ENCODE assay signal across 25 cellular contexts in genomic region chr17:74358696-74359095, GRCh38. TPM values are rescaled to one million over a fixed set of nuclear protein-coding genes. Genes with fewer than 3 reads are reported as not detected.
DNase-seq lines count a peak whose midpoint lies in the region; ATAC-seq, FAIRE-seq and TF ChIP-seq lines count a peak whose summit lies in the region.
"Had no signal": no experiment of that assay in that cellular context is flagged by ENCODE, and none has a peak within 500 bp of the region (broad histone marks: within the 10 kb centered on the region; RNA-seq: fewer than 3 reads in every experiment).

No MANE protein-coding gene starts in this region.

- no peak for TF ChIP-seq RAD21 in K562 (CRISPR knock-in tag; conservative IDR thresholded peaks at IDR 0.05 in 1 of 2, IDR thresholded peaks at IDR 0.05 in 1 of 2)

- DNase-seq in activated naive CD8-positive, alpha-beta T cell treated with anti-CD3 and anti-CD28 coated beads, Interleukin-2, amount 10 ng/mL, durations not matched to agents 7 days and 5 days, result no peak
- DNase-seq in activated naive CD8-positive, alpha-beta T cell treated with anti-CD3 and anti-CD28 coated beads for 36 hours, result no peak
- peak in 1 of 4 experiments; percentile 19 for DNase-seq in K562 (ENCODE audit: extremely low read depth in 1 of 4, low spot score in 3 of 4)
- DNase-seq in type B pancreatic cell (ENCODE audit: extremely low spot score, unreplicated experiment), result no peak
- no peak for DNase-seq in tibial artery
- DNase-seq in sciatic nerve (ENCODE audit: low spot score), result no peak
- DNase-seq: CD4-positive, CD25-positive, alpha-beta regulatory T cell; COR-L47; DMS79; Kasumi-1; MM.1S; NCI-H1092; NCI-H1436; NCI-H187 treated with DMSO at 0.1 percent for 48 hours; NCI-H2107; NK-92 treated with Interleukin-12 subunit alpha and Interleukin-12 subunit beta, amount 100 ng/mL, for 24 hours; Peyer's patch; SJCRH30 had no signal

- no peaks in the 10 kb centered on the region for H3K36me3 Mint-ChIP-seq in activated naive CD8-positive, alpha-beta T cell treated with anti-CD3 and anti-CD28 coated beads, Interleukin-2, amount 10 ng/mL, durations not matched to agents 7 days and 5 days
- H3K36me3 Mint-ChIP-seq in activated naive CD8-positive, alpha-beta T cell treated with anti-CD3 and anti-CD28 coated beads for 36 hours, result no peaks in the 10 kb centered on the region
- H3K36me3 Mint-ChIP-seq in type B pancreatic cell, result no peaks in the 10 kb centered on the region
- H3K36me3 Mint-ChIP-seq: CD4-positive, CD25-positive, alpha-beta regulatory T cell; IgD-negative memory B cell had no signal

- WGBS in K562 (ENCODE audit: insufficient coverage, low coverage, missing lambda C conversion rate), result 6% methylated on average over 9 of the region's 9 CpGs

- intact Hi-C loops in K562 (cut with micrococcal nuclease), result no loop called here
- intact Hi-C loops in tibial artery (cut with DNase I; ENCODE audit: low total_unique reads), result no loop called here
- intact Hi-C loops in sciatic nerve (cut with DNase I), result no loop called here

- H3K27me3 Mint-ChIP-seq in activated naive CD8-positive, alpha-beta T cell treated with anti-CD3 and anti-CD28 coated beads, Interleukin-2, amount 10 ng/mL, durations not matched to agents 7 days and 5 days, result peaks cover 44% of the 10 kb centered on the region
- peaks cover 58% of the 10 kb centered on the region for H3K27me3 Mint-ChIP-seq in activated naive CD8-positive, alpha-beta T cell treated with anti-CD3 and anti-CD28 coated beads for 36 hours
- peaks cover 54% of the 10 kb centered on the region for H3K27me3 Mint-ChIP-seq in type B pancreatic cell

- no peak overlapping the region for H3K4me2 ChIP-seq in K562 (ENCODE audit: insufficient read depth, low read length)

- CTCF ChIA-PET in HEK293 (lab: Yijun Ruan, JAX), result interaction anchor here (1.3 to 7.0 kb wide), 5 partner anchors 9 to 99 kb away, joined by 4 to 104 read pairs (median 21); partner anchors contain the start of gene GPR142
- CTCF ChIA-PET in K562 (lab: Yijun Ruan, JAX; ENCODE audit: low intra/inter-chr PET ratio), result interaction anchor here (0.9 kb wide), 1 partner anchor 148 kb away, joined by 6 read pairs; no protein-coding TSS in a partner anchor

- no peaks in the 10 kb centered on the region for H3K9me3 Mint-ChIP-seq in activated naive CD8-positive, alpha-beta T cell treated with anti-CD3 and anti-CD28 coated beads, Interleukin-2, amount 10 ng/mL, durations not matched to agents 7 days and 5 days
- H3K9me3 Mint-ChIP-seq in activated naive CD8-positive, alpha-beta T cell treated with anti-CD3 and anti-CD28 coated beads for 36 hours, result no peaks in the 10 kb centered on the region
- no peaks in the 10 kb centered on the region for H3K9me3 Mint-ChIP-seq in type B pancreatic cell
- H3K9me3 Mint-ChIP-seq: IgD-negative memory B cell had no signal

- H3K27ac ChIP-seq in HEK293 (ENCODE audit: extremely low read depth, low read depth, low read length) (no peak overlapping the region), K562 (ENCODE audit: extremely low read depth, low read depth, low read length) (no peak overlapping the region), tibial artery (no peak overlapping the region)
- H3K27ac ChIP-seq: Peyer's patch, SJCRH30 had no signal

- no peak overlapping the region for H3K4me3 ChIP-seq in HEK293 (ENCODE audit: low read depth, low read length)
- H3K4me3 ChIP-seq in K562, result no peak overlapping the region
- H3K4me3 ChIP-seq in tibial artery, result no peak overlapping the region
- H3K4me3 ChIP-seq: Peyer's patch, SJCRH30 had no signal

- no TSS peak for BruUV-seq in K562 (replicated peaks; lab: Mats Ljungman, UMichigan)

- H3K9me1 ChIP-seq in K562 (ENCODE audit: control insufficient read depth, insufficient read depth, low read length), result no peaks in the 10 kb centered on the region

- peaks cover 3% of the 10 kb centered on the region for H3K4me1 Mint-ChIP-seq in activated naive CD8-positive, alpha-beta T cell treated with anti-CD3 and anti-CD28 coated beads, Interleukin-2, amount 10 ng/mL, durations not matched to agents 7 days and 5 days
- peaks cover 2% of the 10 kb centered on the region for H3K4me1 Mint-ChIP-seq in activated naive CD8-positive, alpha-beta T cell treated with anti-CD3 and anti-CD28 coated beads for 36 hours
- H3K4me1 Mint-ChIP-seq in type B pancreatic cell (ENCODE audit: unreplicated experiment), result peaks cover 7% of the 10 kb centered on the region

- H3K9ac ChIP-seq in K562 (ENCODE audit: insufficient read depth in 1 of 2, low read depth in 2 of 2, low read length in 2 of 2), result no peak overlapping the region

- peak overlapping the region; percentile 40 for H3K27ac Mint-ChIP-seq in activated naive CD8-positive, alpha-beta T cell treated with anti-CD3 and anti-CD28 coated beads, Interleukin-2, amount 10 ng/mL, durations not matched to agents 7 days and 5 days
- no peak overlapping the region for H3K27ac Mint-ChIP-seq in activated naive CD8-positive, alpha-beta T cell treated with anti-CD3 and anti-CD28 coated beads for 36 hours
- no peak overlapping the region for H3K27ac Mint-ChIP-seq in type B pancreatic cell
- H3K27ac Mint-ChIP-seq: CD4-positive, CD25-positive, alpha-beta regulatory T cell; IgD-negative memory B cell had no signal

- TF ChIP-seq EP300 in K562 (IDR thresholded peaks at IDR 0.05; ENCODE audit: low read length), result no peak

- FAIRE-seq in K562 (lab: Jason Lieb, UNC), result peak; percentile 32
- FAIRE-seq: A204.1, H54 had no signal

- no peaks in the 10 kb centered on the region for H3K36me3 ChIP-seq in HEK293 (ENCODE audit: control insufficient read depth in 2 of 2, insufficient read depth in 1 of 2, low read length in 2 of 2)
- H3K36me3 ChIP-seq in K562 (ENCODE audit: control insufficient read depth, insufficient read depth, low read length), result no peaks in the 10 kb centered on the region
- H3K36me3 ChIP-seq in tibial artery, result no peaks in the 10 kb centered on the region
- H3K36me3 ChIP-seq: Peyer's patch, SJCRH30 had no signal

- no peak for TF ChIP-seq CTCF in HEK293 (tag by site-specific recombination; IDR thresholded peaks at IDR 0.05)
- TF ChIP-seq CTCF in K562 (IDR thresholded peaks at IDR 0.05 in 2 of 3, conservative IDR thresholded peaks at IDR 0.05 in 1 of 3; ENCODE audit: insufficient read depth in 2 of 3, low read depth in 1 of 3, low read length in 3 of 3), result no peak
- TF ChIP-seq CTCF in type B pancreatic cell (conservative IDR thresholded peaks at IDR 0.05), result no peak
- no peak for TF ChIP-seq CTCF in tibial artery (IDR thresholded peaks at IDR 0.05)

- no peaks in the 10 kb centered on the region for H3K79me2 ChIP-seq in K562 (ENCODE audit: control insufficient read depth, insufficient read depth, low read length)

- ATAC-seq in activated naive CD8-positive, alpha-beta T cell treated with anti-CD3 and anti-CD28 coated beads, Interleukin-2, amount 10 ng/mL, durations not matched to agents 7 days and 5 days (ENCODE audit: low read depth), result no peak
- ATAC-seq in K562 (0 out of 3 replicates have a peak, but pooled peaks have one; percentile 8), sciatic nerve (no peak)

- H2AFZ ChIP-seq in K562 (ENCODE audit: low read depth, low read length), result peak overlapping the region; percentile 55; the same call in 1 of the 2 replicates

- POLR2A ChIA-PET in activated naive CD8-positive, alpha-beta T cell treated with anti-CD3 and anti-CD28 coated beads, Interleukin-2, amount 10 ng/mL, durations not matched to agents 7 days and 5 days (lab: Charles Lee), result no interaction called here
- POLR2A ChIA-PET in HEK293 (lab: Yijun Ruan, JAX) (no interaction called here), K562 (lab: Yijun Ruan, JAX) (no interaction called here)

- no peak overlapping the region for H3K4me3 Mint-ChIP-seq in activated naive CD8-positive, alpha-beta T cell treated with anti-CD3 and anti-CD28 coated beads, Interleukin-2, amount 10 ng/mL, durations not matched to agents 7 days and 5 days
- no peak overlapping the region for H3K4me3 Mint-ChIP-seq in activated naive CD8-positive, alpha-beta T cell treated with anti-CD3 and anti-CD28 coated beads for 36 hours
- peak overlapping the region; percentile 54 for H3K4me3 Mint-ChIP-seq in type B pancreatic cell
- H3K4me3 Mint-ChIP-seq: IgD-negative memory B cell had no signal

- TF ChIP-seq POLR2A in K562 (conservative IDR thresholded peaks at IDR 0.05), result no peak

- H3K9me3 ChIP-seq in HEK293 (ENCODE audit: control insufficient read depth, insufficient read depth, low read depth, low read length) (no peaks in the 10 kb centered on the region), K562 (replicated peaks; ENCODE audit: control insufficient read depth, insufficient read depth, low read depth, low read length) (no peaks in the 10 kb centered on the region), tibial artery (no peaks in the 10 kb centered on the region)
- H3K9me3 ChIP-seq: Peyer's patch, SJCRH30 had no signal

- H3K4me1 ChIP-seq in HEK293 (ENCODE audit: control insufficient read depth, insufficient read depth, low read length) (no peaks in the 10 kb centered on the region), K562 (replicated peaks in 1 of 2; ENCODE audit: control insufficient read depth in 2 of 2, insufficient read depth in 2 of 2, low read length in 2 of 2) (peaks cover 0 to 41% of the 10 kb centered on the region in 2 experiments; a peak in 2 of 5 replicates), tibial artery (peaks cover 0 to 17% (median 8%) of the 10 kb centered on the region in 4 donors)
- H3K4me1 ChIP-seq: SJCRH30 had no signal

- peaks cover 15 to 73% of the 10 kb centered on the region in 2 experiments; a peak in 3 of 5 replicates for H3K27me3 ChIP-seq in K562 (ENCODE audit: control insufficient read depth in 2 of 2, insufficient read depth in 2 of 2, low read length in 2 of 2)
- peaks cover 0 to 93% of the 10 kb centered on the region in 2 donors for H3K27me3 ChIP-seq in tibial artery

- peaks cover 13% of the 10 kb centered on the region; the same call in 1 of the 2 replicates for H4K20me1 ChIP-seq in K562 (replicated peaks; ENCODE audit: control insufficient read depth, insufficient read depth, low read length)

- in situ Hi-C loops in K562 (cut with MboI), result no loop called here

RNA-seq across cellular contexts. Expression of gene BTBD17, which starts 3.0 kb away (rescaled TPM):
- total RNA-seq in activated naive CD8-positive, alpha-beta T cell treated with anti-CD3 and anti-CD28 coated beads, Interleukin-2, amount 10 ng/mL, durations not matched to agents 7 days and 5 days, result not detected
- total RNA-seq in activated naive CD8-positive, alpha-beta T cell treated with anti-CD3 and anti-CD28 coated beads for 36 hours, result not detected
- total RNA-seq in K562 (2011; cell fraction: chromatin; rRNA removed; ENCODE audit: low replicate concordance), result not detected in 2 replicates
- total RNA-seq in K562 (2011; cell fraction: nucleolus; rRNA removed), result not detected in 2 replicates
- not detected in 2 replicates for total RNA-seq in K562 (2011; cell fraction: nucleoplasm; rRNA removed)
- total RNA-seq in K562 (2014; rRNA removed) (not detected in 2 replicates), K562 (2014; rRNA removed; fragmentation: Illumina TruSeq; extraction: Trizol) (not detected in 2 replicates), K562 (2015; rRNA removed; fragmentation: Illumina TruSeq; extraction: Trizol) (not detected in 2 replicates), K562 (2021) (not detected in 2 replicates), type B pancreatic cell (ENCODE audit: low replicate concordance) (5.2 and 5.7 TPM in 2 replicates), sciatic nerve (not detected)
- polyA plus RNA-seq in K562 (2011; rRNA removed) (not detected in 2 replicates), K562 (2014; fragmentation: Illumina TruSeq; extraction: Trizol) (not detected in 2 replicates), K562 (2014; fragmentation: Nextera tagmentation; extraction: Ambion mirVana) (not detected), K562 (2014; rRNA removed) (not detected in 2 replicates)
- not detected in 2 replicates for polyA plus RNA-seq in K562 (2011; cell fraction: cytosol; rRNA removed)
- polyA plus RNA-seq in K562 (2011; cell fraction: nucleus; rRNA removed), result not detected in 2 replicates
- not detected in 2 replicates for polyA plus RNA-seq in K562 (2012)
- not detected in 2 replicates for polyA minus RNA-seq in K562 (2011; rRNA and poly(A)+ RNA removed)
- polyA minus RNA-seq in K562 (2011; cell fraction: cytosol; rRNA and poly(A)+ RNA removed), result not detected in 2 replicates
- not detected in 2 replicates for polyA minus RNA-seq in K562 (2011; cell fraction: nucleus; rRNA and poly(A)+ RNA removed)
- total RNA-seq: CD4-positive, CD25-positive, alpha-beta regulatory T cell; NCI-H460; OCI-LY7; Peyer's patch; SJCRH30 had no signal
- polyA plus RNA-seq: BJ, IgD-negative memory B cell had no signal

RNA-seq across cellular contexts. Expression of gene GPR142, which starts 8.6 kb away (rescaled TPM):
- not detected for total RNA-seq in activated naive CD8-positive, alpha-beta T cell treated with anti-CD3 and anti-CD28 coated beads, Interleukin-2, amount 10 ng/mL, durations not matched to agents 7 days and 5 days
- total RNA-seq in activated naive CD8-positive, alpha-beta T cell treated with anti-CD3 and anti-CD28 coated beads for 36 hours, result not detected
- total RNA-seq in K562 (2011; cell fraction: chromatin; rRNA removed; ENCODE audit: low replicate concordance), result not detected in 2 replicates
- total RNA-seq in K562 (2011; cell fraction: nucleolus; rRNA removed), result not detected in 2 replicates
- not detected in 2 replicates for total RNA-seq in K562 (2011; cell fraction: nucleoplasm; rRNA removed)
- total RNA-seq in K562 (2014; rRNA removed) (not detected in 2 replicates), K562 (2014; rRNA removed; fragmentation: Illumina TruSeq; extraction: Trizol) (not detected in 2 replicates), K562 (2015; rRNA removed; fragmentation: Illumina TruSeq; extraction: Trizol) (not detected in 2 replicates), K562 (2021) (not detected in 2 replicates), type B pancreatic cell (ENCODE audit: low replicate concordance) (4.1 and 8.8 TPM in 2 replicates), sciatic nerve (1.1 TPM)
- polyA plus RNA-seq in K562 (2011; rRNA removed) (not detected in 2 replicates), K562 (2014; fragmentation: Illumina TruSeq; extraction: Trizol) (not detected in 2 replicates), K562 (2014; fragmentation: Nextera tagmentation; extraction: Ambion mirVana) (not detected), K562 (2014; rRNA removed) (not detected in 2 replicates)
- polyA plus RNA-seq in K562 (2011; cell fraction: cytosol; rRNA removed), result not detected in 2 replicates
- not detected in 2 replicates for polyA plus RNA-seq in K562 (2011; cell fraction: nucleus; rRNA removed)
- not detected in 2 replicates for polyA plus RNA-seq in K562 (2012)
- polyA minus RNA-seq in K562 (2011; rRNA and poly(A)+ RNA removed), result not detected in 2 replicates
- polyA minus RNA-seq in K562 (2011; cell fraction: cytosol; rRNA and poly(A)+ RNA removed), result not detected in 2 replicates
- not detected in 2 replicates for polyA minus RNA-seq in K562 (2011; cell fraction: nucleus; rRNA and poly(A)+ RNA removed)
- total RNA-seq: CD4-positive, CD25-positive, alpha-beta regulatory T cell; NCI-H460; OCI-LY7; SJCRH30 had no signal
- polyA plus RNA-seq: BJ; CD4-positive, CD25-positive, alpha-beta regulatory T cell; IgD-negative memory B cell had no signal

RNA-seq across cellular contexts. Expression of gene KIF19, which starts 32.7 kb away (rescaled TPM):
- under 1 TPM; 0.61 to 0.91 TPM for total RNA-seq in activated naive CD8-positive, alpha-beta T cell treated with anti-CD3 and anti-CD28 coated beads, Interleukin-2, amount 10 ng/mL, durations not matched to agents 7 days and 5 days
- under 1 TPM in 1 of 2 experiments, not detected in 1; 0.08 TPM for total RNA-seq in activated naive CD8-positive, alpha-beta T cell treated with anti-CD3 and anti-CD28 coated beads for 36 hours
- total RNA-seq in K562 (2011; cell fraction: chromatin; rRNA removed; ENCODE audit: low replicate concordance), result 0.76 and 1.1 TPM in 2 replicates
- 0.66 and 0.83 TPM in 2 replicates for total RNA-seq in K562 (2011; cell fraction: nucleolus; rRNA removed)
- total RNA-seq in K562 (2011; cell fraction: nucleoplasm; rRNA removed), result 0.46 and 0.95 TPM in 2 replicates
- total RNA-seq in K562 (2014; rRNA removed), result not detected in 2 replicates
- not detected in 2 replicates for total RNA-seq in K562 (2014; rRNA removed; fragmentation: Illumina TruSeq; extraction: Trizol)
- not detected in 2 replicates for total RNA-seq in K562 (2015; rRNA removed; fragmentation: Illumina TruSeq; extraction: Trizol)
- not detected in 2 replicates for total RNA-seq in K562 (2021)
- 0.10 and 0.19 TPM in 2 replicates for polyA plus RNA-seq in K562 (2011; rRNA removed)
- 0.09 and 0.12 TPM in 2 replicates for polyA plus RNA-seq in K562 (2011; cell fraction: cytosol; rRNA removed)
- 0.38 and 0.58 TPM in 2 replicates for polyA plus RNA-seq in K562 (2011; cell fraction: nucleus; rRNA removed)
- 0.03 TPM in 1 of 2 replicates, not detected in the other for polyA plus RNA-seq in K562 (2012)
- polyA plus RNA-seq in K562 (2014; fragmentation: Illumina TruSeq; extraction: Trizol), result not detected in 2 replicates
- not detected for polyA plus RNA-seq in K562 (2014; fragmentation: Nextera tagmentation; extraction: Ambion mirVana)
- not detected in 2 replicates for polyA plus RNA-seq in K562 (2014; rRNA removed)
- polyA minus RNA-seq in K562 (2011; rRNA and poly(A)+ RNA removed), result 0.21 and 0.32 TPM in 2 replicates
- polyA minus RNA-seq in K562 (2011; cell fraction: cytosol; rRNA and poly(A)+ RNA removed), result not detected in 2 replicates
- 0.54 and 1.00 TPM in 2 replicates for polyA minus RNA-seq in K562 (2011; cell fraction: nucleus; rRNA and poly(A)+ RNA removed)
- 2.0 and 2.9 TPM in 2 replicates for total RNA-seq in type B pancreatic cell (ENCODE audit: low replicate concordance)
- total RNA-seq in sciatic nerve, result 55.2 TPM
- total RNA-seq: NCI-H460, OCI-LY7, SJCRH30 had no signal
- polyA plus RNA-seq: BJ had no signal

Comparison
In these comparisons a context has a peak if more than half of its experiments do, and no peak if none do; other contexts are left out.
1. RNA of gene KIF19, which starts 32.7 kb away (total RNA-seq): 55.2 TPM in sciatic nerve (single experiment); 2.0 to 2.9 TPM in type B pancreatic cell, 0.61 to 0.91 TPM in activated naive CD8-positive, alpha-beta T cell treated with anti-CD3 and anti-CD28 coated beads, Interleukin-2, amount 10 ng/mL, durations not matched to agents 7 days and 5 days, 0.08 TPM in activated naive CD8-positive, alpha-beta T cell treated with anti-CD3 and anti-CD28 coated beads for 36 hours and 0.46 to 1.1 TPM in K562; every median in the first group is over 10 times any median in the second.